ENCODE assay signal across 1 cellular context in genomic region chr21:41832230-41833137, GRCh38.
TF ChIP-seq lines count a peak whose summit lies in the region.

No MANE protein-coding gene starts in this region.

TF ChIP-seq in HepG2, 621 proteins besides CTCF, POLR2A, EP300 and RAD21:
- TF ChIP-seq, protein P1, sequence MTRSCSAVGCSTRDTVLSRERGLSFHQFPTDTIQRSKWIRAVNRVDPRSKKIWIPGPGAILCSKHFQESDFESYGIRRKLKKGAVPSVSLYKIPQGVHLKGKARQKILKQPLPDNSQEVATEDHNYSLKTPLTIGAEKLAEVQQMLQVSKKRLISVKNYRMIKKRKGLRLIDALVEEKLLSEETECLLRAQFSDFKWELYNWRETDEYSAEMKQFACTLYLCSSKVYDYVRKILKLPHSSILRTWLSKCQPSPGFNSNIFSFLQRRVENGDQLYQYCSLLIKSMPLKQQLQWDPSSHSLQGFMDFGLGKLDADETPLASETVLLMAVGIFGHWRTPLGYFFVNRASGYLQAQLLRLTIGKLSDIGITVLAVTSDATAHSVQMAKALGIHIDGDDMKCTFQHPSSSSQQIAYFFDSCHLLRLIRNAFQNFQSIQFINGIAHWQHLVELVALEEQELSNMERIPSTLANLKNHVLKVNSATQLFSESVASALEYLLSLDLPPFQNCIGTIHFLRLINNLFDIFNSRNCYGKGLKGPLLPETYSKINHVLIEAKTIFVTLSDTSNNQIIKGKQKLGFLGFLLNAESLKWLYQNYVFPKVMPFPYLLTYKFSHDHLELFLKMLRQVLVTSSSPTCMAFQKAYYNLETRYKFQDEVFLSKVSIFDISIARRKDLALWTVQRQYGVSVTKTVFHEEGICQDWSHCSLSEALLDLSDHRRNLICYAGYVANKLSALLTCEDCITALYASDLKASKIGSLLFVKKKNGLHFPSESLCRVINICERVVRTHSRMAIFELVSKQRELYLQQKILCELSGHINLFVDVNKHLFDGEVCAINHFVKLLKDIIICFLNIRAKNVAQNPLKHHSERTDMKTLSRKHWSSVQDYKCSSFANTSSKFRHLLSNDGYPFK (CRISPR knock-in tag; IDR thresholded peaks at IDR 0.05; ENCODE audit: borderline replicate concordance): no peak
- TF ChIP-seq SP140L (CRISPR knock-in tag; IDR thresholded peaks at IDR 0.05; ENCODE audit: borderline replicate concordance) (no peak), ZNF460 (CRISPR knock-in tag; IDR thresholded peaks at IDR 0.05; ENCODE audit: borderline replicate concordance) (no peak)
- TF ChIP-seq, protein P2, sequence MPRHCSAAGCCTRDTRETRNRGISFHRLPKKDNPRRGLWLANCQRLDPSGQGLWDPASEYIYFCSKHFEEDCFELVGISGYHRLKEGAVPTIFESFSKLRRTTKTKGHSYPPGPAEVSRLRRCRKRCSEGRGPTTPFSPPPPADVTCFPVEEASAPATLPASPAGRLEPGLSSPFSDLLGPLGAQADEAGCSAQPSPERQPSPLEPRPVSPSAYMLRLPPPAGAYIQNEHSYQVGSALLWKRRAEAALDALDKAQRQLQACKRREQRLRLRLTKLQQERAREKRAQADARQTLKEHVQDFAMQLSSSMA (CRISPR knock-in tag; IDR thresholded peaks at IDR 0.05): no peak
TF ChIP-seq in HepG2: peak in this region for 0.
